In genomic region chrX:16491461-16491860, GRCh38 we compare ENCODE assay signal across 13 cellular contexts.
"Had no signal": no experiment of that assay in that cellular context is flagged by ENCODE, and none has a peak within 500 bp of the region (broad histone marks: within the 10 kb centered on the region; RNA-seq: fewer than 3 reads in every experiment).

No MANE protein-coding gene starts in this region.

- H3K4me3 Mint-ChIP-seq: activated naive CD8-positive, alpha-beta T cell; natural killer cell treated with Interleukin-12 subunit alpha and Interleukin-12 subunit beta and Interleukin-15 and Interleukin-18, amount 100 ng/mL, for 72 hours had no signal

- H3K27ac Mint-ChIP-seq: activated naive CD8-positive, alpha-beta T cell; natural killer cell treated with Interleukin-12 subunit alpha and Interleukin-12 subunit beta and Interleukin-15 and Interleukin-18, amount 100 ng/mL, for 72 hours had no signal

- FAIRE-seq: endometrium had no signal

- DNase-seq: activated effector memory CD4-positive, alpha-beta T cell treated with anti-CD3 and anti-CD28 coated beads, Interleukin-2, amount 50 U/mL, for 16 hours; activated T-cell treated with anti-CD3 and anti-CD28 coated beads, Interleukin-2, amount 50 U/mL, for 1 hour; amygdala; glutamatergic neuron; left colon; stimulated activated CD4-positive, alpha-beta T cell treated with anti-CD3 and anti-CD28 coated beads, Interleukin-4, amount 100 ng/mL, for 1 hour; stimulated activated CD8-positive, alpha-beta memory T cell treated with anti-CD3 and anti-CD28 coated beads, Interleukin-4, amount 100 ng/mL, for 48 hours; stimulated activated naive CD8-positive, alpha-beta T cell treated with anti-CD3 and anti-CD28 coated beads, Interleukin-15, Interleukin-2, amounts not matched to agents 100 U/mL and 50 U/mL, for 24 hours had no signal

- ATAC-seq: activated CD4-positive, CD25-positive, alpha-beta regulatory T cell treated with anti-CD3 and anti-CD28 coated beads, Interleukin-2, amount 50 U/mL, for 24 hours; esophagus mucosa; left colon; natural killer cell treated with Interleukin-12 subunit alpha and Interleukin-12 subunit beta and Interleukin-15 and Interleukin-18, amount 100 ng/mL, for 72 hours; stimulated activated naive CD8-positive, alpha-beta T cell treated with anti-CD3 and anti-CD28 coated beads, Interleukin-15, Interleukin-2, amounts not matched to agents 100 U/mL and 50 U/mL, for 24 hours had no signal

- H3K27me3 Mint-ChIP-seq: activated naive CD8-positive, alpha-beta T cell had no signal

- H3K36me3 Mint-ChIP-seq: activated naive CD8-positive, alpha-beta T cell; natural killer cell treated with Interleukin-12 subunit alpha and Interleukin-12 subunit beta and Interleukin-15 and Interleukin-18, amount 100 ng/mL, for 72 hours had no signal

- H3K9me3 Mint-ChIP-seq: natural killer cell treated with Interleukin-12 subunit alpha and Interleukin-12 subunit beta and Interleukin-15 and Interleukin-18, amount 100 ng/mL, for 72 hours had no signal
